In the genomic region with DNA sequence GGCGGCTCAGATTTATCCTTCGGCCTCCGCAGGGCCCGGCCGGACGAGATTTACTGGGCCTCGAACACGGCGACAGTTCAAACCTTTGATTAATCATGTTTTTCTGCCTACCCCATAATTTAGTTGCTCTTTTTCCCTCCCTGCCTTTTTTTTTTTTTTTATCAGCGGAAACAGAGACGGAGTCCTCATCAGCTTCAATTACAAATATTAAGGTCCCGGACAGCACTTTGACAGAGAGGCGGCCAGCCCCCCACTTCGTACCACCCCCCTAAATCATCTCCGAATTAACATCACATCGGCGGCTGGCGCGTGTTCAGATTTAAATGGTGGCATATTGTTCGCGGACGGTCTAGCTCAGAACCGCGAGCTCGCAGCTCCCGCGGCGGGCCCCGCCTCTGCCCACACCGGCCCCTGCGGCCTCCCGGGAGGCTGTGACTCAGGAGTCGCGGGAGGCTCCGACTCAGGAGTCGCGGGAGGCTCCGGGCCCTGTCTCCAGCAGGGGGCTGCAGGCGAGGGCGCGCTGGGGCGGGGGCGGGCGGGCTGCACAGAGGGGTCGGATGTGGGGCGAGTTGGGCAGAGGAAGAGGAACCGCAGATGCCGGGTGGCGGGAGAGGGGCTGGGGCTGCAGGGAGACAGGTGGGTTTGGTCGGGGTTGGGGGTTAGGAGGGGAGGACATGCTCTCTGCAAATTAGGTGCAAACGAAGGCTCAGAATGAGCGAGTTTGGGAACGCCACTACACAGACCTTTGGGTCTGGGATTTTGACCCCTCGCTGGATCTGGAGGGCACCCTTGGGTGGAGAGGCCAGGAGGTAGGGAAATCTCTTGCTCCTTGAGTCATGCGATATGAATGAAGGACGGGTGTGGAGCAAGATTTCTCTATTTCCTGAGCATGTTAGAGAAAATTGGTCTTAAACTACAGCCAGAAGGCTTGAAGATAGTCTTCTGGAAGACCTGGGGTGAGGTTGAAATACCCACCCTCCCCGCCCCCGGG, we compare ENCODE assay signal across 10 cellular contexts. TPM values are rescaled to one million over a fixed set of nuclear protein-coding genes. Genes with fewer than 3 reads are reported as not detected.
DNase-seq lines count a peak whose midpoint lies in the region; ATAC-seq and TF ChIP-seq lines count a peak whose summit lies in the region.
"Had no signal": no experiment of that assay in that cellular context is flagged by ENCODE, and none has a peak within 500 bp of the region (broad histone marks: within the 10 kb centered on the region; RNA-seq: fewer than 3 reads in every experiment).

No MANE protein-coding gene starts in this region.

- no peak overlapping the region for H3K4me3 ChIP-seq in DND-41 (ENCODE audit: low read depth in 1 of 2, low read length in 2 of 2)
- peak overlapping the region in 1 of 2 experiments; percentile 29; a peak in 2 of 4 replicates for H3K4me3 ChIP-seq in Panc1 (ENCODE audit: low read depth in 2 of 2, low read length in 2 of 2)
- peak overlapping the region; percentile 16 for H3K4me3 ChIP-seq in astrocyte of the cerebellum (ENCODE audit: low read depth, low read length)
- peak overlapping the region; percentile 64 for H3K4me3 ChIP-seq in iPS-20b (ENCODE audit: low read length)

- no peaks in the 10 kb centered on the region for H3K9me3 ChIP-seq in DND-41 (ENCODE audit: insufficient read depth, low read length, severe bottlenecking)
- no peaks in the 10 kb centered on the region for H3K9me3 ChIP-seq in Panc1 (ENCODE audit: control insufficient read depth, insufficient read depth, low read depth, low read length)
- H3K9me3 ChIP-seq in iPS-20b (ENCODE audit: insufficient read depth, low read depth, low read length) = no peaks in the 10 kb centered on the region

- H4K20me1 ChIP-seq in DND-41 (ENCODE audit: insufficient read depth, low read length) = no peaks in the 10 kb centered on the region

- peaks cover 54% of the 10 kb centered on the region for H3K27me3 ChIP-seq in DND-41 (ENCODE audit: insufficient read depth, low read length, poor library complexity)
- H3K27me3 ChIP-seq in Panc1 (ENCODE audit: control insufficient read depth, insufficient read depth, low read length) = peaks cover 8% of the 10 kb centered on the region
- peaks cover 71% of the 10 kb centered on the region for H3K27me3 ChIP-seq in iPS-20b (ENCODE audit: insufficient read depth, low read length)

- H3K36me3 ChIP-seq in DND-41 (ENCODE audit: insufficient read depth, low read length) (no peaks in the 10 kb centered on the region), Panc1 (ENCODE audit: control insufficient read depth, insufficient read depth, low read length) (no peaks in the 10 kb centered on the region), iPS-20b (ENCODE audit: insufficient read depth, low read depth, low read length) (no peaks in the 10 kb centered on the region)

- ATAC-seq in DND-41 (ENCODE audit: insufficient read depth, low read depth) (peak; percentile 75), Panc1 (peak; percentile 72), GM21619 (IDR thresholded peaks at IDR 0.05; ENCODE audit: unreplicated experiment) (no peak), GM18868 (IDR thresholded peaks at IDR 0.05; ENCODE audit: unreplicated experiment) (no peak)

- H3K79me2 ChIP-seq in DND-41 (ENCODE audit: insufficient read depth, low read length) = no peaks in the 10 kb centered on the region

- no peaks in the 10 kb centered on the region for H3K4me1 ChIP-seq in DND-41 (ENCODE audit: insufficient read depth, low read length)
- H3K4me1 ChIP-seq in Panc1 (ENCODE audit: control insufficient read depth, insufficient read depth, low read length) = peaks cover 4% of the 10 kb centered on the region; the same call in 1 of the 2 replicates
- peaks cover 19% of the 10 kb centered on the region; the same call in 1 of the 2 replicates for H3K4me1 ChIP-seq in iPS-20b (ENCODE audit: insufficient read depth, low read length)

- no peak overlapping the region for H2AFZ ChIP-seq in DND-41 (ENCODE audit: low read depth, low read length)

- no TSS peak for BruUV-seq in Panc1 (replicated peaks; lab: Mats Ljungman, UMichigan)

- CTCF ChIA-PET in Panc1 (lab: Charles Lee) = interaction anchor here (0.7 to 0.9 kb wide), 3 partner anchors 48 to 316 kb away, joined by 3 to 7 read pairs (median 3); no protein-coding TSS in a partner anchor

- H3K4me2 ChIP-seq in DND-41 (ENCODE audit: insufficient read depth, low read length) = no peak overlapping the region
- H3K4me2 ChIP-seq: KMS-11 had no signal

- DNase-seq in DND-41 (peak; percentile 46), Panc1 (ENCODE audit: low read depth, low spot score) (no peak), astrocyte of the cerebellum (ENCODE audit: low read depth) (no peak), NCI-H187 treated with DMSO at 0.1 percent for 48 hours (lab: John Stamatoyannopoulos, UW) (no peak)
- peak; percentile 46 for DNase-seq in stimulated activated CD4-positive, alpha-beta T cell treated with anti-CD3 and anti-CD28 coated beads, Interleukin-4, amount 100 ng/mL, for 24 hours

- H3K9ac ChIP-seq in DND-41 (ENCODE audit: low read depth, low read length) (no peak overlapping the region), iPS-20b (ENCODE audit: low read depth, low read length) (peak overlapping the region; percentile 46; the same call in 1 of the 2 replicates)
- H3K9ac ChIP-seq: KMS-11 had no signal

- no peak for TF ChIP-seq CTCF in DND-41 (IDR thresholded peaks at IDR 0.05; ENCODE audit: borderline replicate concordance, extremely low read depth, low read length, poor library complexity, severe bottlenecking)
- no peak; the same call in 1 of the 2 replicates for TF ChIP-seq CTCF in Panc1 (IDR thresholded peaks at IDR 0.05)
- peak; percentile 1 for TF ChIP-seq CTCF in astrocyte of the cerebellum (IDR thresholded peaks at IDR 0.05; ENCODE audit: low read depth, low read length, missing control alignments)

- intact Hi-C loops in Panc1 (cut with micrococcal nuclease; ENCODE audit: unreplicated experiment) = no loop called here

- POLR2A ChIA-PET in Panc1 (lab: Charles Lee) = no interaction called here

- in situ Hi-C loops in Panc1 (cut with HindIII; ENCODE audit: low pct_unique_long_range_greater_than_20kb, low sequenced_read_pairs) = no loop called here
- in situ Hi-C loops in astrocyte of the cerebellum (cut with HindIII; ENCODE audit: low sequenced_read_pairs) = no loop called here

- no peak overlapping the region for H3K27ac ChIP-seq in DND-41 (ENCODE audit: low read length)
- no peak overlapping the region for H3K27ac ChIP-seq in Panc1 (ENCODE audit: low read length)
- no peak overlapping the region for H3K27ac ChIP-seq in iPS-20b (ENCODE audit: low read length)
- H3K27ac ChIP-seq: KMS-11 had no signal

RNA-seq across cellular contexts. Expression of a gene that starts 19.6 kb away (rescaled TPM):
- 290 TPM for total RNA-seq in Panc1 (2021; ENCODE audit: unreplicated experiment)
- polyA plus RNA-seq in Panc1 (2012; ENCODE audit: insufficient read length) = 456 TPM

RNA-seq across cellular contexts. Expression of a gene that starts 31.8 kb away (rescaled TPM):
- 48.0 TPM for total RNA-seq in Panc1 (2021; ENCODE audit: unreplicated experiment)
- polyA plus RNA-seq in Panc1 (2012; ENCODE audit: insufficient read length) = 49.2 TPM

RNA-seq across cellular contexts. Expression of a gene that starts 56.3 kb away (rescaled TPM):
- not detected for total RNA-seq in Panc1 (2021; ENCODE audit: unreplicated experiment)
- not detected for polyA plus RNA-seq in Panc1 (2012; ENCODE audit: insufficient read length)
- total RNA-seq: skeletal muscle tissue had no signal

Comparison
In these comparisons a context has a peak if more than half of its experiments do, and no peak if none do; other contexts are left out.
1. ATAC-seq: peak in DND-41 (single experiment) and Panc1 (single experiment); none in GM21619 (single experiment) and GM18868 (single experiment).
2. DNase-seq: peak in DND-41 (single experiment) and stimulated activated CD4-positive, alpha-beta T cell treated with anti-CD3 and anti-CD28 coated beads, Interleukin-4, amount 100 ng/mL, for 24 hours (single experiment); none in Panc1 (single experiment), astrocyte of the cerebellum (single experiment) and NCI-H187 treated with DMSO at 0.1 percent for 48 hours (single experiment).
3. H3K4me3 ChIP-seq: peak in astrocyte of the cerebellum (single experiment) and iPS-20b (single experiment); none in DND-41 (0 of 2).